In the genomic region with DNA sequence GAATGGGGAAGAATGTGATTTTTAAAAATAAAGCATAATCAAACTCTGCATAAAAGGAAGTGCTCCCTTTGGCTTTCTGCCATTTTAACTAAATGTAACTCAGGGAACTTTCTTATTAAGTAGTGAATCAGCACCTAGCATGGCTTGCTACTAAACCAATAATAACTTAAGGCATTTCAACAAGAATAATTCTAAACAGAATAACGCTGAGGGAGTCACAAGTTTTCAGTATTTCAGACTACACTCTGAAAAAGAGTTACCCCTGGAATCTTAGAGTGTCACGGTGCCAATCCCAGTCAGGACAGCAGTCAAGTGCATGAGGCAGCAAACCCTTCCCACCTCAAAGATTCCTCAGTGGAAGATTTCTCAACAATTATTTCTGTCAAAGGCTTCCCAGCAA, we compare ENCODE assay signal across 13 cellular contexts.
DNase-seq lines count a peak whose midpoint lies in the region; ATAC-seq and TF ChIP-seq lines count a peak whose summit lies in the region.
"Had no signal": no experiment of that assay in that cellular context is flagged by ENCODE, and none has a peak within 500 bp of the region (broad histone marks: within the 10 kb centered on the region; RNA-seq: fewer than 3 reads in every experiment).

No MANE protein-coding gene starts in this region.

- H3K4me3 Mint-ChIP-seq in chondrocyte (ENCODE audit: unreplicated experiment): peak overlapping the region; percentile 15
- no peak overlapping the region for H3K4me3 Mint-ChIP-seq in osteocyte (ENCODE audit: unreplicated experiment)
- H3K4me3 Mint-ChIP-seq in T-cell: no peak overlapping the region

- H3K36me3 Mint-ChIP-seq in chondrocyte (ENCODE audit: low read depth) (no peaks in the 10 kb centered on the region), osteocyte (ENCODE audit: unreplicated experiment) (no peaks in the 10 kb centered on the region), T-cell (no peaks in the 10 kb centered on the region)

- H3K9me3 Mint-ChIP-seq in chondrocyte (ENCODE audit: low read depth): no peaks in the 10 kb centered on the region
- no peaks in the 10 kb centered on the region for H3K9me3 Mint-ChIP-seq in osteocyte (ENCODE audit: unreplicated experiment)
- no peaks in the 10 kb centered on the region for H3K9me3 Mint-ChIP-seq in T-cell

- POLR2A ChIA-PET in T-cell (lab: Charles Lee): interaction anchor here in 1 of 2 donors (0.7 kb wide), 1 partner anchor 22 kb away, joined by 6 read pairs; no protein-coding TSS in a partner anchor

- DNase-seq in AG20443 (ENCODE audit: low spot score): peak; percentile 26
- DNase-seq in chondrocyte (ENCODE audit: low spot score): no peak
- no peak for DNase-seq in osteocyte (ENCODE audit: extremely low spot score, unreplicated experiment)
- DNase-seq in stimulated activated CD4-positive, alpha-beta T cell treated with anti-CD3 and anti-CD28 coated beads, Interleukin-4, amount 100 ng/mL, for 24 hours: no peak
- DNase-seq in T-cell: no peak
- DNase-seq: effector memory CD4-positive, alpha-beta T cell; GOT3; NCI-H1930; right lobe of liver had no signal

- H3K27me3 Mint-ChIP-seq in chondrocyte (ENCODE audit: low read depth): no peaks in the 10 kb centered on the region
- H3K27me3 Mint-ChIP-seq in osteocyte (ENCODE audit: unreplicated experiment): no peaks in the 10 kb centered on the region
- H3K27me3 Mint-ChIP-seq in T-cell: peaks cover 0 to 2% of the 10 kb centered on the region in 2 donors

- CTCF ChIA-PET in T-cell (lab: Charles Lee): interaction anchor here (0.6 to 1.1 kb wide), 5 partner anchors 248 to 1112 kb away, joined by 3 to 5 read pairs (median 3); no protein-coding TSS in a partner anchor

- no peak for TF ChIP-seq CTCF in chondrocyte (IDR thresholded peaks at IDR 0.05)
- no peak for TF ChIP-seq CTCF in osteocyte (IDR thresholded peaks at IDR 0.05)

- ATAC-seq in GM21576 (IDR thresholded peaks at IDR 0.05; ENCODE audit: unreplicated experiment) (peak; percentile 31), HG03139 (IDR thresholded peaks at IDR 0.05; ENCODE audit: unreplicated experiment) (no peak), GM18517 (IDR thresholded peaks at IDR 0.05; ENCODE audit: unreplicated experiment) (no peak), T-cell (replicated peaks in 1 of 4) (no peak)
- ATAC-seq: HepG2 had no signal

- peaks cover 94% of the 10 kb centered on the region for H3K4me1 Mint-ChIP-seq in chondrocyte (ENCODE audit: low read depth)
- peaks cover 74% of the 10 kb centered on the region for H3K4me1 Mint-ChIP-seq in osteocyte (ENCODE audit: unreplicated experiment)
- H3K4me1 Mint-ChIP-seq in T-cell: peaks cover 0 to 6% (median 4%) of the 10 kb centered on the region in 3 donors

- H3K27ac Mint-ChIP-seq in chondrocyte (ENCODE audit: unreplicated experiment) (peak overlapping the region; percentile 82), osteocyte (ENCODE audit: unreplicated experiment) (peak overlapping the region; percentile 63), T-cell (no peak overlapping the region)

Comparison
In these comparisons a context has a peak if more than half of its experiments do, and no peak if none do; other contexts are left out.
1. H3K27ac Mint-ChIP-seq: peak in chondrocyte (single experiment) and osteocyte (single experiment); none in T-cell (0 of 2).